ENCODE assay signal across 17 cellular contexts in genomic region chr1:155499263-155499662, GRCh38.
DNase-seq lines count a peak whose midpoint lies in the region; ATAC-seq, FAIRE-seq and TF ChIP-seq lines count a peak whose summit lies in the region.
"Had no signal": no experiment of that assay in that cellular context is flagged by ENCODE, and none has a peak within 500 bp of the region (broad histone marks: within the 10 kb centered on the region; RNA-seq: fewer than 3 reads in every experiment).

No MANE protein-coding gene starts in this region.

- no peaks in the 10 kb centered on the region for H3K9me3 ChIP-seq in colonic mucosa
- H3K9me3 ChIP-seq: Peyer's patch, right atrium auricular region, uterus had no signal

- peaks cover 54% of the 10 kb centered on the region for H3K79me2 ChIP-seq in ACC112 (ENCODE audit: control insufficient read depth, insufficient read depth, low read length, unreplicated experiment)

- peak; percentile 55 for FAIRE-seq in GM19239 (lab: Jason Lieb, UNC)

- intact Hi-C loops in colonic mucosa (cut with DNase I): no loop called here

- peaks cover 21% of the 10 kb centered on the region for H3K4me1 Mint-ChIP-seq in activated T-helper 17 cell treated with anti-CD3 and anti-CD28 coated beads, Interleukin-2, amount 50 U/mL, for 72 hours

- H3K27ac ChIP-seq in ACC112 (ENCODE audit: low read depth, low read length): peak overlapping the region; percentile 67
- H3K27ac ChIP-seq in colonic mucosa: no peak overlapping the region
- H3K27ac ChIP-seq: right atrium auricular region, uterus had no signal

- H2AFZ ChIP-seq in ACC112 (ENCODE audit: low read length, unreplicated experiment): no peak overlapping the region

- H3K4me3 ChIP-seq in ACC112 (ENCODE audit: low read depth, low read length) (no peak overlapping the region), colonic mucosa (no peak overlapping the region)
- H3K4me3 ChIP-seq: Peyer's patch, right atrium auricular region, uterus had no signal

- H3K36me3 ChIP-seq in ACC112 (ENCODE audit: insufficient read depth, low read length) (no peaks in the 10 kb centered on the region), colonic mucosa (no peaks in the 10 kb centered on the region)
- H3K36me3 ChIP-seq: Peyer's patch, right atrium auricular region, uterus had no signal

- H3K27ac Mint-ChIP-seq in activated T-helper 17 cell treated with anti-CD3 and anti-CD28 coated beads, Interleukin-2, amount 50 U/mL, for 72 hours: peak overlapping the region; percentile 1
- H3K27ac Mint-ChIP-seq: activated naive CD4-positive, alpha-beta T cell treated with anti-CD3 and anti-CD28 coated beads for 36 hours had no signal

- H3K36me3 Mint-ChIP-seq in activated T-helper 17 cell treated with anti-CD3 and anti-CD28 coated beads, Interleukin-2, amount 50 U/mL, for 72 hours (ENCODE audit: low read depth): peaks cover 17% of the 10 kb centered on the region

- DNase-seq in GM19239 (ENCODE audit: insufficient read length, low spot score) (no peak), iris pigment epithelial cell (ENCODE audit: low read depth) (peak; percentile 26), NCI-H1436 (lab: John Stamatoyannopoulos, UW) (no peak), colonic mucosa (no peak)
- DNase-seq: activated CD4-positive, alpha-beta T cell treated with anti-CD3 and anti-CD28 coated beads, Interleukin-2, amount 50 U/mL, for 4 hours; activated naive CD4-positive, alpha-beta T cell treated with anti-CD3 and anti-CD28 coated beads for 36 hours; left cardiac atrium; NCI-H510A treated with DMSO at 0.1 percent for 48 hours; Peyer's patch; stimulated activated CD4-positive, alpha-beta T cell treated with anti-CD3 and anti-CD28 coated beads, Interleukin-4, amount 100 ng/mL, for 24 hours; uterus had no signal

- H3K27me3 Mint-ChIP-seq in activated T-helper 17 cell treated with anti-CD3 and anti-CD28 coated beads, Interleukin-2, amount 50 U/mL, for 72 hours: no peaks in the 10 kb centered on the region

- H3K27me3 ChIP-seq in ACC112 (ENCODE audit: insufficient read depth, low read length) (no peaks in the 10 kb centered on the region), colonic mucosa (no peaks in the 10 kb centered on the region)
- H3K27me3 ChIP-seq: Peyer's patch, right atrium auricular region, uterus had no signal

- peaks cover 19% of the 10 kb centered on the region for H3K4me1 ChIP-seq in ACC112 (ENCODE audit: control insufficient read depth, insufficient read depth, low read length, unreplicated experiment)
- peaks cover 9% of the 10 kb centered on the region for H3K4me1 ChIP-seq in colonic mucosa
- H3K4me1 ChIP-seq: uterus had no signal

- H3K9me3 Mint-ChIP-seq in activated T-helper 17 cell treated with anti-CD3 and anti-CD28 coated beads, Interleukin-2, amount 50 U/mL, for 72 hours: no peaks in the 10 kb centered on the region
- H3K9me3 Mint-ChIP-seq: activated naive CD4-positive, alpha-beta T cell treated with anti-CD3 and anti-CD28 coated beads for 36 hours; CD14-positive monocyte had no signal

- ATAC-seq in activated T-helper 17 cell treated with anti-CD3 and anti-CD28 coated beads, Interleukin-2, amount 50 U/mL, for 72 hours (replicated peaks): no peak
- no peak for ATAC-seq in HG03159 (IDR thresholded peaks at IDR 0.05; ENCODE audit: unreplicated experiment)
- no peak for ATAC-seq in GM19452 (IDR thresholded peaks at IDR 0.05; ENCODE audit: unreplicated experiment)

- no peak overlapping the region for H3K4me3 Mint-ChIP-seq in activated T-helper 17 cell treated with anti-CD3 and anti-CD28 coated beads, Interleukin-2, amount 50 U/mL, for 72 hours
- H3K4me3 Mint-ChIP-seq: activated naive CD4-positive, alpha-beta T cell treated with anti-CD3 and anti-CD28 coated beads for 36 hours had no signal

- TF ChIP-seq CTCF in colonic mucosa (IDR thresholded peaks at IDR 0.05): no peak

- no peak overlapping the region for H3K9ac ChIP-seq in colonic mucosa (ENCODE audit: low read depth in 2 of 2, low read length in 2 of 2)
